8 cellular contexts compared by ENCODE assay signal in the genomic region with DNA sequence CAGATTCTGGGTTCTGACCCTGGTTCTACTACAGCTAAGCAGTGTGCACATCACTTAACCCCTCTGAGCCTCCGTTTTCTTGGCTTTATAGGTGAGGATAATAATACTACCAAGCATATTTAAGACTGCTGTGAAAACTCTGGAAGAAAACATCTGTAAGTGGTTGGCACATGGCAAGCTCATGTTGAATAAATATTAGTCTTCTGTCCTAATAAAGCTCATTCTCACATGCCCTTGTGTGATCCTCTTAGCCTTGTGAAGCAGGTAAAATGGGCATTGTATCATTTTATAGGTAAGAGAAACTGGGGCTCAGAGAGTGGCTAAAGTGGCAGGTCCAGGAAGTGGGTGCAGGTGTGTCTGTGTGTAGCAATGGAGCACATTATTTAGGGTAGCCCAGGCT. TPM values are rescaled to one million over a fixed set of nuclear protein-coding genes. Genes with fewer than 3 reads are reported as not detected.
"Had no signal": no experiment of that assay in that cellular context is flagged by ENCODE, and none has a peak within 500 bp of the region (broad histone marks: within the 10 kb centered on the region; RNA-seq: fewer than 3 reads in every experiment).

No MANE protein-coding gene starts in this region.

- H3K27ac ChIP-seq: HL-60 had no signal

- ATAC-seq: GM23338, HepG2 had no signal

- H3K4me3 Mint-ChIP-seq: GM23338, H9, IgD-negative memory B cell had no signal

- H3K9me3 Mint-ChIP-seq: GM23338, H9 had no signal

- FAIRE-seq: H1, H54, HepG2 had no signal

- H3K27ac Mint-ChIP-seq: GM23338, H9, IgD-negative memory B cell had no signal

- H3K4me2 ChIP-seq: GM23338 had no signal

- H2AFZ ChIP-seq: GM23338 had no signal

- H3K36me3 Mint-ChIP-seq: IgD-negative memory B cell had no signal

- H3K4me3 ChIP-seq: GM23338 had no signal

- DNase-seq: H9, HCEC 1CT had no signal

RNA-seq across cellular contexts. Expression of gene PKNOX2, which starts 8.5 kb away (rescaled TPM):
- total RNA-seq: HepG2 had no signal
- polyA plus RNA-seq: HepG2, IgD-negative memory B cell had no signal
